ENCODE assay signal across 2 cellular contexts in genomic region chr3:171758109-171758508, GRCh38.
A peak's percentile ranks its signal among the peaks of the same experiment; 100 is the strongest.
TF ChIP-seq lines count a peak whose summit lies in the region.

No MANE protein-coding gene starts in this region.

TF ChIP-seq in HepG2, 621 proteins besides CTCF, POLR2A, EP300 and RAD21:
- TF ChIP-seq ZMAT5 (CRISPR knock-in tag; IDR thresholded peaks at IDR 0.05; ENCODE audit: borderline replicate concordance, low read depth) (no peak), RBM22 (optimal IDR thresholded peaks at IDR 0.05; ENCODE audit: low read length) (peak; percentile 61)

TF ChIP-seq in HEK293T, 16 proteins besides CTCF, POLR2A, EP300 and RAD21:
- TF ChIP-seq SP1 (IDR thresholded peaks at IDR 0.05) (no peak), PKNOX1 (IDR thresholded peaks at IDR 0.05) (no peak), ELF4 (IDR thresholded peaks at IDR 0.05) (no peak), FOXK2 (IDR thresholded peaks at IDR 0.05) (no peak), CTBP1 (IDR thresholded peaks at IDR 0.05; ENCODE audit: borderline replicate concordance) (no peak), FOXM1 (IDR thresholded peaks at IDR 0.05; ENCODE audit: borderline replicate concordance) (no peak), LEF1 (IDR thresholded peaks at IDR 0.05; ENCODE audit: borderline replicate concordance) (no peak), L3MBTL2 (conservative IDR thresholded peaks at IDR 0.05) (no peak), TARDBP (IDR thresholded peaks at IDR 0.05) (no peak), ARNT (IDR thresholded peaks at IDR 0.05) (no peak), BHLHE40 (IDR thresholded peaks at IDR 0.05; ENCODE audit: borderline replicate concordance) (no peak), NFRKB (IDR thresholded peaks at IDR 0.05) (no peak), SUZ12 (IDR thresholded peaks at IDR 0.05) (no peak), FOXA1 (IDR thresholded peaks at IDR 0.05) (no peak), HDGF (IDR thresholded peaks at IDR 0.05; ENCODE audit: borderline replicate concordance) (no peak), ZNF384 (IDR thresholded peaks at IDR 0.05) (no peak)
